Comparison of ENCODE assay signal across 16 cellular contexts in the genomic region with DNA sequence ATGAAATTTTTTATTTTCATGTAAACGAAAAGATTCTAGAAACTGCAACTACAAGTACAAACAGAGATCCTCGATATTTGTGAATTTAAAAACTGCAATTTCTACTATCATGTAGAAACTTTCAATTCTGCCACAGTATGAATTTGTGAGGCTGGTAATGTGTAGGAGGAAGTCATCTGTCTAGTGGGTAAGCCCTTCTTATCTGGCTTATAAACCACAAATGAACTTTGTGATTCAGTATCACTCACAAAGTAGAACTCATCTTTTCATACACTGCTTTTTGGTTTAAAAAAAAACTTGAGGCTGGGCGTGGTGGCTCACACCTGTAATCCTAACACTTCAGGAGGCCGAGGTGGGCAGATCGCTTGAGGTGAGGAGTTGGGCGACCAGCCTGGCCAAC. TPM values are rescaled to one million over a fixed set of nuclear protein-coding genes. Genes with fewer than 3 reads are reported as not detected.
DNase-seq lines count a peak whose midpoint lies in the region; ATAC-seq, FAIRE-seq and TF ChIP-seq lines count a peak whose summit lies in the region.
"Had no signal": no experiment of that assay in that cellular context is flagged by ENCODE, and none has a peak within 500 bp of the region (broad histone marks: within the 10 kb centered on the region; RNA-seq: fewer than 3 reads in every experiment).

No MANE protein-coding gene starts in this region.

- H3K9me3 Mint-ChIP-seq in CD4-positive, CD25-positive, alpha-beta regulatory T cell = no peaks in the 10 kb centered on the region
- no peaks in the 10 kb centered on the region for H3K9me3 Mint-ChIP-seq in GM23338
- H3K9me3 Mint-ChIP-seq in T-cell = no peaks in the 10 kb centered on the region

- FAIRE-seq in GM12878 (lab: Jason Lieb, UNC) = no peak
- FAIRE-seq: urothelium cell line had no signal

- SMC1A ChIA-PET in GM12878 (lab: Charles Lee; ENCODE audit: uncharacterized antibody, unreplicated experiment) = interaction anchor here (1.5 kb wide), 1 partner anchor 15 kb away, joined by 3 read pairs; no protein-coding TSS in a partner anchor

- no peak overlapping the region for H3K9ac ChIP-seq in GM12878 (ENCODE audit: control insufficient read depth, insufficient read depth, low read length)

- peaks cover 11% of the 10 kb centered on the region for H3K4me1 ChIP-seq in CD4-positive, CD25-positive, alpha-beta regulatory T cell (ENCODE audit: control insufficient read depth, insufficient read depth, low read length, poor library complexity, severe bottlenecking)
- H3K4me1 ChIP-seq in GM23338 (ENCODE audit: insufficient read depth) (no peaks in the 10 kb centered on the region), GM12878 (ENCODE audit: control insufficient read depth, insufficient read depth, low read length) (peaks cover 6% of the 10 kb centered on the region; the same call in 1 of the 2 replicates)
- H3K4me1 ChIP-seq: HAP-1 had no signal

- TF ChIP-seq CTCF in GM23338 (conservative IDR thresholded peaks at IDR 0.05; ENCODE audit: low read depth in 2 of 2) (no peak), GM12878 (IDR thresholded peaks at IDR 0.05 in 2 of 3, conservative IDR thresholded peaks at IDR 0.05 in 1 of 3; ENCODE audit: control insufficient read depth in 2 of 3, extremely low read depth in 1 of 3, insufficient read depth in 1 of 3, low read depth in 3 of 3, low read length in 3 of 3) (no peak)

- H3K9me2 ChIP-seq in GM23338 (ENCODE audit: insufficient read depth) = no peaks in the 10 kb centered on the region

- H3K9me3 ChIP-seq in CD4-positive, CD25-positive, alpha-beta regulatory T cell (ENCODE audit: control insufficient read depth in 2 of 2, low read length in 2 of 2) = no peaks in the 10 kb centered on the region
- H3K9me3 ChIP-seq in GM12878 (replicated peaks; ENCODE audit: control insufficient read depth, insufficient read depth, low read length) = no peaks in the 10 kb centered on the region; the same call in 2 of the 3 replicates
- H3K9me3 ChIP-seq: HAP-1 had no signal

- CTCF ChIA-PET in T-cell (lab: Charles Lee) (interaction anchor here (0.6 to 0.7 kb wide), 2 partner anchors 11 to 201 kb away, joined by 3 to 4 read pairs; no protein-coding TSS in a partner anchor), GM12878 (lab: Yijun Ruan, JAX) (no interaction called here)

- DNase-seq in CD4-positive, CD25-positive, alpha-beta regulatory T cell = peak in 2 of 3 donors; percentile 20 to 69
- DNase-seq in GM23338 (ENCODE audit: low spot score) (no peak), T-cell (no peak), GM12878 (ENCODE audit: low read depth, low spot score) (no peak), DMS53 treated with DMSO at 0.1 percent for 48 hours (lab: John Stamatoyannopoulos, UW; ENCODE audit: unreplicated experiment) (no peak), DMS114 treated with DMSO at 0.1 percent for 48 hours (lab: John Stamatoyannopoulos, UW; ENCODE audit: unreplicated experiment) (no peak)
- DNase-seq: brain microvascular endothelial cell; DMS79 treated with DMSO at 0.1 percent for 48 hours; KG1; NCI-H2029; NCI-H510A treated with DMSO at 0.1 percent for 48 hours; stimulated activated CD4-positive, alpha-beta T cell treated with anti-CD3 and anti-CD28 coated beads, Interleukin-4, amount 100 ng/mL, for 24 hours had no signal

- in situ Hi-C loops in GM12878 (cut with MboI) = no loop called here

- peak overlapping the region; percentile 42 for H3K4me3 ChIP-seq in CD4-positive, CD25-positive, alpha-beta regulatory T cell (ENCODE audit: low read depth, low read length)
- no peak overlapping the region for H3K4me3 ChIP-seq in GM23338
- H3K4me3 ChIP-seq in GM12878 = no peak overlapping the region
- H3K4me3 ChIP-seq: HAP-1 had no signal

- RAD21 ChIA-PET in GM12878 (lab: Charles Lee; ENCODE audit: unreplicated experiment) = no interaction called here

- H3K27ac ChIP-seq in CD4-positive, CD25-positive, alpha-beta regulatory T cell (ENCODE audit: insufficient read depth, low read length, poor library complexity, severe bottlenecking) = peak overlapping the region; percentile 52
- no peak overlapping the region for H3K27ac ChIP-seq in GM23338 (ENCODE audit: low read depth)
- H3K27ac ChIP-seq in GM12878 (ENCODE audit: control insufficient read depth, insufficient read depth) = no peak overlapping the region
- H3K27ac ChIP-seq: brain microvascular endothelial cell had no signal

- WGBS in GM12878 (ENCODE audit: insufficient coverage, insufficient replicate concordance, low lambda C conversion rate, missing lambda C conversion rate) = 41% methylated on average over 6 of the region's 6 CpGs

- peak overlapping the region; percentile 4 to 77 (median 40) for H3K4me3 Mint-ChIP-seq in CD4-positive, CD25-positive, alpha-beta regulatory T cell
- H3K4me3 Mint-ChIP-seq in GM23338 (no peak overlapping the region), T-cell (peak overlapping the region in 1 of 3 donors; percentile 24)

- no peak for TF ChIP-seq RAD21 in GM12878 (IDR thresholded peaks at IDR 0.05; ENCODE audit: insufficient read depth, low read depth, low read length)

- BruUV-seq in GM12878 (replicated peaks; lab: Mats Ljungman, UMichigan) = no TSS peak

- ATAC-seq in CD4-positive, CD25-positive, alpha-beta regulatory T cell (ENCODE audit: low read depth in 2 of 2) = peak; percentile 90
- ATAC-seq in GM23338 (no peak), T-cell (replicated peaks in 1 of 4) (peak; percentile 60 to 81 (median 70)), GM12878 (peak; percentile 77), GM21423 (IDR thresholded peaks at IDR 0.05; ENCODE audit: unreplicated experiment) (no peak), HG03439 (IDR thresholded peaks at IDR 0.05; ENCODE audit: unreplicated experiment) (no peak)

- peak overlapping the region; percentile 79 to 93 (median 82) for H3K27ac Mint-ChIP-seq in CD4-positive, CD25-positive, alpha-beta regulatory T cell
- H3K27ac Mint-ChIP-seq in GM23338 (0 out of 2 replicates have a peak overlapping the region, but pooled peaks have one; percentile 11), T-cell (peak overlapping the region; percentile 69 to 76)

- TF ChIP-seq EP300 in GM12878 (IDR thresholded peaks at IDR 0.05; ENCODE audit: borderline replicate concordance in 1 of 2, control insufficient read depth in 1 of 2, low read depth in 2 of 2, low read length in 2 of 2) = no peak

- peaks cover 48% of the 10 kb centered on the region for H3K36me3 Mint-ChIP-seq in CD4-positive, CD25-positive, alpha-beta regulatory T cell
- H3K36me3 Mint-ChIP-seq in GM23338 (ENCODE audit: low read depth) (peaks cover 71% of the 10 kb centered on the region), T-cell (peaks cover 46% of the 10 kb centered on the region)

- no peak overlapping the region for H3K4me2 ChIP-seq in GM23338
- peak overlapping the region; percentile 30 for H3K4me2 ChIP-seq in GM12878 (ENCODE audit: control insufficient read depth, insufficient read depth)

- peaks cover 54% of the 10 kb centered on the region for H3K36me3 ChIP-seq in CD4-positive, CD25-positive, alpha-beta regulatory T cell (ENCODE audit: control insufficient read depth, insufficient read depth, low read length)
- H3K36me3 ChIP-seq in GM23338 (ENCODE audit: insufficient read depth) (peaks cover 60% of the 10 kb centered on the region), GM12878 (ENCODE audit: control insufficient read depth in 2 of 2, insufficient read depth in 2 of 2, low read length in 1 of 2) (peaks cover 2 to 26% of the 10 kb centered on the region in 2 experiments)

- H3K4me1 Mint-ChIP-seq in CD4-positive, CD25-positive, alpha-beta regulatory T cell = peaks cover 29 to 48% (median 40%) of the 10 kb centered on the region in 4 donors
- H3K4me1 Mint-ChIP-seq in GM23338 (no peaks in the 10 kb centered on the region), T-cell (peaks cover 27 to 36% (median 33%) of the 10 kb centered on the region in 3 donors)

- H3K27me3 ChIP-seq in CD4-positive, CD25-positive, alpha-beta regulatory T cell (ENCODE audit: control insufficient read depth, insufficient read depth, low read length) = no peaks in the 10 kb centered on the region
- H3K27me3 ChIP-seq in GM23338 (ENCODE audit: insufficient read depth) = no peaks in the 10 kb centered on the region
- H3K27me3 ChIP-seq in GM12878 (replicated peaks in 1 of 2; ENCODE audit: control insufficient read depth in 2 of 2, insufficient read depth in 2 of 2, low read length in 1 of 2) = no peaks in the 10 kb centered on the region
- H3K27me3 ChIP-seq: brain microvascular endothelial cell had no signal

- H2AFZ ChIP-seq in GM23338 (no peak overlapping the region), GM12878 (ENCODE audit: control insufficient read depth, low read depth, low read length) (no peak overlapping the region)

- no peaks in the 10 kb centered on the region for H3F3A ChIP-seq in GM23338 (replicated peaks; ENCODE audit: low read depth)

- intact Hi-C loops in GM12878 (cut with micrococcal nuclease; ENCODE audit: unreplicated experiment) = no loop called here

- H3K27me3 Mint-ChIP-seq in CD4-positive, CD25-positive, alpha-beta regulatory T cell = no peaks in the 10 kb centered on the region
- H3K27me3 Mint-ChIP-seq in GM23338 (ENCODE audit: insufficient read depth, low read depth, poor library complexity) (no peaks in the 10 kb centered on the region), T-cell (no peaks in the 10 kb centered on the region)

- POLR2A ChIA-PET in T-cell (lab: Charles Lee) (no interaction called here), GM12878 (lab: Charles Lee) (interaction anchor here (0.7 to 1.0 kb wide), 2 partner anchors 14 to 17 kb away, joined by 3 to 5 read pairs; no protein-coding TSS in a partner anchor)

- H4K20me1 ChIP-seq in GM23338 (replicated peaks; ENCODE audit: insufficient read depth) (no peaks in the 10 kb centered on the region; the same call in 1 of the 2 replicates), GM12878 (ENCODE audit: control insufficient read depth, insufficient read depth) (no peaks in the 10 kb centered on the region)

- no peak for TF ChIP-seq POLR2A in GM12878 (IDR thresholded peaks at IDR 0.05; ENCODE audit: low read depth, low read length)

- peaks cover 31% of the 10 kb centered on the region for H3K79me2 ChIP-seq in GM23338 (replicated peaks; ENCODE audit: insufficient read depth)
- no peaks in the 10 kb centered on the region for H3K79me2 ChIP-seq in GM12878 (ENCODE audit: control insufficient read depth, insufficient read depth, low read length)

RNA-seq across cellular contexts. Expression of a gene that starts 20.7 kb away (rescaled TPM):
- 26.2 TPM for total RNA-seq in CD4-positive, CD25-positive, alpha-beta regulatory T cell
- 1 to 10 TPM; 6.9 to 9.7 (median 8.0) TPM for polyA plus RNA-seq in CD4-positive, CD25-positive, alpha-beta regulatory T cell
- total RNA-seq in GM23338 (2014; rRNA removed; shearing (Covaris generic)) = 38.3 and 50.6 TPM in 2 replicates
- polyA plus RNA-seq in GM23338 (2016; fragmentation: Nextera tagmentation; extraction: Ambion mirVana) (12.0 and 12.1 TPM in 2 replicates), GM12878 (2011; rRNA removed) (19.7 and 28.7 TPM in 2 replicates), GM12878 (2014; fragmentation: Illumina TruSeq; extraction: Trizol) (15.6 and 19.8 TPM in 2 replicates), GM12878 (2014; fragmentation: Nextera tagmentation; extraction: Ambion mirVana) (1 to 10 TPM; 3.5 to 5.1 TPM), GM12878 (2014; rRNA removed) (17.9 and 18.5 TPM in 2 replicates), GM12878 (2016; fragmentation: Nextera tagmentation; extraction: Ambion mirVana) (1 to 10 TPM; 2.5 to 2.9 TPM)
- total RNA-seq in T-cell (10 to 100 TPM; 21.2 to 34.1 (median 29.3) TPM), GM12878 (2014; rRNA removed) (15.9 and 17.6 TPM in 2 replicates), GM12878 (2014; rRNA removed; fragmentation: Illumina TruSeq; extraction: Trizol) (14.2 and 16.4 TPM in 2 replicates), GM12878 (2021) (23.7 and 26.8 TPM in 2 replicates)
- 23.7 and 27.5 TPM in 2 replicates for total RNA-seq in GM12878 (2013; cell fraction: nucleolus; rRNA removed)
- polyA plus RNA-seq in GM12878 (2011; ENCODE audit: low read depth) = 7.1 TPM
- polyA plus RNA-seq in GM12878 (2011; cell fraction: cytosol; rRNA removed) = 14.9 and 20.2 TPM in 2 replicates
- 9.4 and 12.6 TPM in 2 replicates for polyA plus RNA-seq in GM12878 (2011; cell fraction: nucleus; rRNA removed)
- 10.3 and 13.0 TPM in 2 replicates for polyA plus RNA-seq in GM12878 (2012)
- 43.7 and 75.0 TPM in 2 replicates for polyA minus RNA-seq in GM12878 (2011; rRNA and poly(A)+ RNA removed)
- polyA minus RNA-seq in GM12878 (2011; cell fraction: cytosol; rRNA and poly(A)+ RNA removed) = 19.8 and 26.3 TPM in 2 replicates
- 7.3 and 11.6 TPM in 2 replicates for polyA minus RNA-seq in GM12878 (2011; cell fraction: nucleus; rRNA and poly(A)+ RNA removed)

Comparison
In these comparisons a context has a peak if more than half of its experiments do, and no peak if none do; other contexts are left out.
1. ATAC-seq: peak in CD4-positive, CD25-positive, alpha-beta regulatory T cell (2 of 2), T-cell (4 of 4) and GM12878 (single experiment); none in GM23338 (single experiment), GM21423 (single experiment) and HG03439 (single experiment).
2. DNase-seq: peak in CD4-positive, CD25-positive, alpha-beta regulatory T cell (2 of 3); none in GM23338 (single experiment), T-cell (0 of 34), GM12878 (single experiment), DMS53 treated with DMSO at 0.1 percent for 48 hours (single experiment) and DMS114 treated with DMSO at 0.1 percent for 48 hours (single experiment).
3. H3K27ac Mint-ChIP-seq: peak in every context shown above with its lines; median percentile 82 in CD4-positive, CD25-positive, alpha-beta regulatory T cell; 72 in T-cell; 11 in GM23338.